Comparison of ENCODE assay signal across 10 cellular contexts in the genomic region with DNA sequence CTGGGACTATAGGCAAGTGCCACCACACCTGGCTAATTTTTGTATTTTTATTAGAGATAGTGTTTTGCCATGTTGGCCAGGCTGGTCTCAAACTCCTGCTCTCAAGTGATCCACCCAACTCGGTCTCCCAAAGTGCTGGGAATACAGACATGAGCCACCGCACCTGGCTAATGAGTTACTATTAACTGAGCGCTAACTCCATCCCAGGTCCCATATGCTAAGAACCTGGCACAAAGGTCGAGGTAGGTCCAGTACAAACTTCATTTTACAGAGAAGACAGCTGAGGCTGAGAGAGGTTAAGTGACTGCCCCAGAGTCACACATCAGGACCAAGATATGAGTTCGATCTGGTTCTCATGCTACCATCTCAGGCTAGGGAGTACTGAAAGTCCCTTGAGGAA. TPM values are rescaled to one million over a fixed set of nuclear protein-coding genes. Genes with fewer than 3 reads are reported as not detected.
"Had no signal": no experiment of that assay in that cellular context is flagged by ENCODE, and none has a peak within 500 bp of the region (broad histone marks: within the 10 kb centered on the region; RNA-seq: fewer than 3 reads in every experiment).

No MANE protein-coding gene starts in this region.

- ATAC-seq: GM23338, K562 had no signal

- DNase-seq: H9, HCEC 1CT, IMR-90, KG1 had no signal

- H3K27ac ChIP-seq: HL-60 had no signal

- H2AFZ ChIP-seq: GM23338 had no signal

- H3K4me3 ChIP-seq: GM23338, K562 had no signal

- FAIRE-seq: H1, H54, K562 had no signal

- H3K4me2 ChIP-seq: GM23338 had no signal

RNA-seq across cellular contexts. Expression of a gene that starts 4.5 kb away (rescaled TPM):
- total RNA-seq: GM23338, H1, H9, HT1080, IMR-90 had no signal
- polyA plus RNA-seq: GM23338, H1, IMR-90, K562 had no signal

RNA-seq across cellular contexts. Expression of a gene that starts 36.9 kb away (rescaled TPM):
- total RNA-seq: IMR-90 had no signal
- polyA plus RNA-seq: IMR-90, K562 had no signal

RNA-seq across cellular contexts. Expression of a gene that starts 39.0 kb away (rescaled TPM):
- total RNA-seq: GM23338, HT1080 had no signal
- polyA plus RNA-seq: IMR-90 had no signal

RNA-seq across cellular contexts. Expression of a gene that starts 40.3 kb away (rescaled TPM):
- total RNA-seq: GM23338, HT1080 had no signal
- polyA plus RNA-seq: GM23338, IMR-90, K562 had no signal
